2 cellular contexts compared by ENCODE assay signal in the genomic region with DNA sequence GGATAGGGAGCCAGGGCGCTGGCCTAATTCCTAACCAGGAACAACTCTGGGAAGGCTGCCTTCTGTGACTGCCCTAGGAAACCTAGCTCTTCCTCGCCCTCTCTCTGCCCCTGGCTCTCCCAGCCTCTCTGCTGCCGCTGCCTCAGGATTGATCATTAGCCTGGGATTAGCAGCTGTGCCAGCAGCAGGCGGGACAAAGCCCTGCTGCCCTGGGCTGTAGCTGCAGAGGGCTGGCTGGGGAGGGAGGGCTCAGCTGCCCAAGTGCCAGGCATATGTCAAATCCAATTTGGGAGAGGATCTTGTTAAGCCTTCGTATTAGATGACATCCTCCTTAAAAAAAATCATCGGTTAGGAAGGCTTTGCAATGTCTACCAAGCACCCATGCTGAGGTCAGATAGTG.
TF ChIP-seq lines count a peak whose summit lies in the region.

No MANE protein-coding gene starts in this region.

TF ChIP-seq in liver, 16 proteins besides CTCF, POLR2A, EP300 and RAD21:
- no peak for TF ChIP-seq HNF4G (IDR thresholded peaks at IDR 0.05)
- TF ChIP-seq SP1 (IDR thresholded peaks at IDR 0.05) = peak; percentile 23
- TF ChIP-seq TAF1 (conservative IDR thresholded peaks at IDR 0.05) = no peak
- TF ChIP-seq, protein P1, sequence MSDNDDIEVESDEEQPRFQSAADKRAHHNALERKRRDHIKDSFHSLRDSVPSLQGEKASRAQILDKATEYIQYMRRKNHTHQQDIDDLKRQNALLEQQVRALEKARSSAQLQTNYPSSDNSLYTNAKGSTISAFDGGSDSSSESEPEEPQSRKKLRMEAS (IDR thresholded peaks at IDR 0.05) = peak; percentile 10
- peak in 1 of 2 donors; percentile 32 for TF ChIP-seq JUND (IDR thresholded peaks at IDR 0.05)
- no peak for TF ChIP-seq EGR1 (IDR thresholded peaks at IDR 0.05; ENCODE audit: low read depth in 2 of 2)
- no peak for TF ChIP-seq ZBTB33 (IDR thresholded peaks at IDR 0.05)
- no peak for TF ChIP-seq FOXA2 (IDR thresholded peaks at IDR 0.05)
- no peak for TF ChIP-seq NR2F2 (IDR thresholded peaks at IDR 0.05)
- peak in 1 of 2 donors; percentile 65 for TF ChIP-seq RXRA (IDR thresholded peaks at IDR 0.05)
- TF ChIP-seq, protein P2, sequence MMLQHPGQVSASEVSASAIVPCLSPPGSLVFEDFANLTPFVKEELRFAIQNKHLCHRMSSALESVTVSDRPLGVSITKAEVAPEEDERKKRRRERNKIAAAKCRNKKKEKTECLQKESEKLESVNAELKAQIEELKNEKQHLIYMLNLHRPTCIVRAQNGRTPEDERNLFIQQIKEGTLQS (IDR thresholded peaks at IDR 0.05) = no peak
- TF ChIP-seq YY1 (IDR thresholded peaks at IDR 0.05) = peak; percentile 42
- peak; percentile 53 to 68 for TF ChIP-seq HNF4A (conservative IDR thresholded peaks at IDR 0.05)
- TF ChIP-seq, protein P3, sequence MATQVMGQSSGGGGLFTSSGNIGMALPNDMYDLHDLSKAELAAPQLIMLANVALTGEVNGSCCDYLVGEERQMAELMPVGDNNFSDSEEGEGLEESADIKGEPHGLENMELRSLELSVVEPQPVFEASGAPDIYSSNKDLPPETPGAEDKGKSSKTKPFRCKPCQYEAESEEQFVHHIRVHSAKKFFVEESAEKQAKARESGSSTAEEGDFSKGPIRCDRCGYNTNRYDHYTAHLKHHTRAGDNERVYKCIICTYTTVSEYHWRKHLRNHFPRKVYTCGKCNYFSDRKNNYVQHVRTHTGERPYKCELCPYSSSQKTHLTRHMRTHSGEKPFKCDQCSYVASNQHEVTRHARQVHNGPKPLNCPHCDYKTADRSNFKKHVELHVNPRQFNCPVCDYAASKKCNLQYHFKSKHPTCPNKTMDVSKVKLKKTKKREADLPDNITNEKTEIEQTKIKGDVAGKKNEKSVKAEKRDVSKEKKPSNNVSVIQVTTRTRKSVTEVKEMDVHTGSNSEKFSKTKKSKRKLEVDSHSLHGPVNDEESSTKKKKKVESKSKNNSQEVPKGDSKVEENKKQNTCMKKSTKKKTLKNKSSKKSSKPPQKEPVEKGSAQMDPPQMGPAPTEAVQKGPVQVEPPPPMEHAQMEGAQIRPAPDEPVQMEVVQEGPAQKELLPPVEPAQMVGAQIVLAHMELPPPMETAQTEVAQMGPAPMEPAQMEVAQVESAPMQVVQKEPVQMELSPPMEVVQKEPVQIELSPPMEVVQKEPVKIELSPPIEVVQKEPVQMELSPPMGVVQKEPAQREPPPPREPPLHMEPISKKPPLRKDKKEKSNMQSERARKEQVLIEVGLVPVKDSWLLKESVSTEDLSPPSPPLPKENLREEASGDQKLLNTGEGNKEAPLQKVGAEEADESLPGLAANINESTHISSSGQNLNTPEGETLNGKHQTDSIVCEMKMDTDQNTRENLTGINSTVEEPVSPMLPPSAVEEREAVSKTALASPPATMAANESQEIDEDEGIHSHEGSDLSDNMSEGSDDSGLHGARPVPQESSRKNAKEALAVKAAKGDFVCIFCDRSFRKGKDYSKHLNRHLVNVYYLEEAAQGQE (IDR thresholded peaks at IDR 0.05) = peak; percentile 38
- no peak for TF ChIP-seq GABPA (IDR thresholded peaks at IDR 0.05 in 1 of 2, conservative IDR thresholded peaks at IDR 0.05 in 1 of 2)
- no peak for TF ChIP-seq FOXA1 (IDR thresholded peaks at IDR 0.05)
TF ChIP-seq in liver: peak in this region for 7.

TF ChIP-seq in HepG2, 621 proteins besides CTCF, POLR2A, EP300 and RAD21:
- TF ChIP-seq SMARCC2 (IDR thresholded peaks at IDR 0.05) (no peak), ELF1 (CRISPR knock-in tag; IDR thresholded peaks at IDR 0.05) (no peak), CREB1 (IDR thresholded peaks at IDR 0.05) (no peak), CREB1 (CRISPR knock-in tag; IDR thresholded peaks at IDR 0.05) (no peak), ZBTB49 (CRISPR knock-in tag; IDR thresholded peaks at IDR 0.05; ENCODE audit: borderline replicate concordance) (no peak), ZNF430 (CRISPR knock-in tag; IDR thresholded peaks at IDR 0.05) (no peak), REXO4 (CRISPR knock-in tag; IDR thresholded peaks at IDR 0.05; ENCODE audit: borderline replicate concordance) (no peak), ERF (CRISPR knock-in tag; IDR thresholded peaks at IDR 0.05) (no peak)
- TF ChIP-seq, protein P4, sequence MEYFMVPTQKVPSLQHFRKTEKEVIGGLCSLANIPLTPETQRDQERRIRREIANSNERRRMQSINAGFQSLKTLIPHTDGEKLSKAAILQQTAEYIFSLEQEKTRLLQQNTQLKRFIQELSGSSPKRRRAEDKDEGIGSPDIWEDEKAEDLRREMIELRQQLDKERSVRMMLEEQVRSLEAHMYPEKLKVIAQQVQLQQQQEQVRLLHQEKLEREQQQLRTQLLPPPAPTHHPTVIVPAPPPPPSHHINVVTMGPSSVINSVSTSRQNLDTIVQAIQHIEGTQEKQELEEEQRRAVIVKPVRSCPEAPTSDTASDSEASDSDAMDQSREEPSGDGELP (IDR thresholded peaks at IDR 0.05; ENCODE audit: borderline replicate concordance, low read depth) = no peak
